1 cellular context compared by ENCODE assay signal in genomic region chr2:39546937-39547336, GRCh38.
TF ChIP-seq lines count a peak whose summit lies in the region.

No MANE protein-coding gene starts in this region.

TF ChIP-seq in HepG2, 621 proteins besides CTCF, POLR2A, EP300 and RAD21 (continued from another document):
- TF ChIP-seq PRDM4 (CRISPR knock-in tag; IDR thresholded peaks at IDR 0.05; ENCODE audit: borderline replicate concordance) (no peak), JUND (CRISPR knock-in tag; IDR thresholded peaks at IDR 0.05) (0 out of 2 replicates have a peak, but pooled peaks have one; percentile 69), FOSL1 (CRISPR knock-in tag; IDR thresholded peaks at IDR 0.05; ENCODE audit: borderline replicate concordance) (peak; percentile 74; the same call in 1 of the 2 replicates), GATAD2A (CRISPR knock-in tag; IDR thresholded peaks at IDR 0.05) (peak; percentile 52), SIX1 (CRISPR knock-in tag; IDR thresholded peaks at IDR 0.05; ENCODE audit: borderline replicate concordance) (peak; percentile 2; the same call in 1 of the 2 replicates), BHLHE40 (IDR thresholded peaks at IDR 0.05; ENCODE audit: low read length) (no peak), NR2F1 (CRISPR knock-in tag; IDR thresholded peaks at IDR 0.05) (no peak), ZNF317 (CRISPR knock-in tag; IDR thresholded peaks at IDR 0.05) (0 out of 2 replicates have a peak, but pooled peaks have one; percentile 20), ZNF280D (CRISPR knock-in tag; IDR thresholded peaks at IDR 0.05) (0 out of 2 replicates have a peak, but pooled peaks have one; percentile 30), ZHX1 (CRISPR knock-in tag; IDR thresholded peaks at IDR 0.05; ENCODE audit: low read depth) (0 out of 2 replicates have a peak, but pooled peaks have one; percentile 27), ERF (CRISPR knock-in tag; IDR thresholded peaks at IDR 0.05) (no peak), ELK4 (CRISPR knock-in tag; IDR thresholded peaks at IDR 0.05; ENCODE audit: borderline replicate concordance) (no peak), ZNF234 (CRISPR knock-in tag; conservative IDR thresholded peaks at IDR 0.05) (no peak), JUN (CRISPR knock-in tag; IDR thresholded peaks at IDR 0.05) (0 out of 2 replicates have a peak, but pooled peaks have one; percentile 56), ZMYM4 (CRISPR knock-in tag; IDR thresholded peaks at IDR 0.05) (no peak), ZKSCAN1 (IDR thresholded peaks at IDR 0.05; ENCODE audit: low read length) (peak; percentile 95), E2F1 (CRISPR knock-in tag; IDR thresholded peaks at IDR 0.05) (no peak), ZFP41 (CRISPR knock-in tag; IDR thresholded peaks at IDR 0.05; ENCODE audit: borderline replicate concordance) (no peak), THAP11 (CRISPR knock-in tag; IDR thresholded peaks at IDR 0.05) (no peak)
